In the genomic region with DNA sequence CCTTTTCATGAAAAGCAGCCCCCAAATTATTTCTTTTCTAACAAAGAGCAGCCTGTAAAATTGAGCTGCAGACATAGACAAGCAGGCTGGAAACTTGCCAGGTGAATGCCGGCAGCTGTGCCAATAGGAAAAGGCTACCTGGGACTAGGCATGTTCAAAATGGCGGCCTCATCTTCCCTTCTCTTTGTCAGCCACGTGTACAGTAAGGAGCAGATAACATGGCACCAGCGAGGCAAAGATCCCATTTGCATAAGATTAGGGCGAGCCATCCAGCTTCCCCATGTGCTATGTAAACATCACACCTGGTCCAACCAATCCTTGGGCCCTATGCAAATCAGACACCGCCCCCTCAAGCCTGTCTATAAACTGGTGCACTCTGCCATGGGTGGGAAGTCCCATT, we compare ENCODE assay signal across 16 cellular contexts. TPM values are rescaled to one million over a fixed set of nuclear protein-coding genes. Genes with fewer than 3 reads are reported as not detected.
A peak's percentile ranks its signal among the peaks of the same experiment; 100 is the strongest.
DNase-seq lines count a peak whose midpoint lies in the region; ATAC-seq, FAIRE-seq and TF ChIP-seq lines count a peak whose summit lies in the region.
"Had no signal": no experiment of that assay in that cellular context is flagged by ENCODE, and none has a peak within 500 bp of the region (broad histone marks: within the 10 kb centered on the region; RNA-seq: fewer than 3 reads in every experiment).

No MANE protein-coding gene starts in this region.

- H3K27me3 ChIP-seq in H1 (replicated peaks in 1 of 4; ENCODE audit: control insufficient read depth in 3 of 4, extremely low read depth in 1 of 4, insufficient read depth in 3 of 4, low read length in 3 of 4) = no peaks in the 10 kb centered on the region
- H3K27me3 ChIP-seq: ascending aorta had no signal

- peak overlapping the region; percentile 93 for H2AFZ ChIP-seq in H1 (ENCODE audit: low read length)

- no peak overlapping the region for H2BK20ac ChIP-seq in H1 (ENCODE audit: low read length)

- FAIRE-seq in H1 (lab: Jason Lieb, UNC) = peak; percentile 36
- FAIRE-seq: GM18507, H54 had no signal

- TF ChIP-seq RAD21 in H1 (IDR thresholded peaks at IDR 0.05 in 1 of 2, conservative IDR thresholded peaks at IDR 0.05 in 1 of 2; ENCODE audit: low read depth in 2 of 2, low read length in 2 of 2) = no peak

- TF ChIP-seq EP300 in H1 (IDR thresholded peaks at IDR 0.05; ENCODE audit: borderline replicate concordance in 1 of 2, low read depth in 2 of 2, low read length in 2 of 2) = no peak

- H2BK5ac ChIP-seq in H1 (ENCODE audit: low read depth, low read length) = no peak overlapping the region

- H4K8ac ChIP-seq in H1 (ENCODE audit: extremely low read depth, insufficient read depth, low read length) = no peak overlapping the region; the same call in 1 of the 2 replicates

- no peak for TF ChIP-seq CTCF in H1 (IDR thresholded peaks at IDR 0.05; ENCODE audit: control extremely low read depth in 1 of 3, insufficient read depth in 1 of 3, low read depth in 1 of 3, low read length in 3 of 3)

- no peaks in the 10 kb centered on the region for H3K23me2 ChIP-seq in H1 (ENCODE audit: low read depth, low read length)

- CTCF ChIA-PET in H1 (lab: Charles Lee; ENCODE audit: partially characterized antibody) = interaction anchor here (1.0 to 7.6 kb wide), 6 partner anchors 11 to 181 kb away, joined by 3 to 38 read pairs (median 4); no protein-coding TSS in a partner anchor

- H3K4me2 ChIP-seq in H1 (ENCODE audit: insufficient read depth in 1 of 2, low read depth in 2 of 2, low read length in 2 of 2) = no peak overlapping the region

- no peak overlapping the region for H3K23ac ChIP-seq in H1 (ENCODE audit: insufficient read length)

- no peak overlapping the region for H3K4me3 ChIP-seq in H1 (ENCODE audit: extremely low read depth in 1 of 4, insufficient read depth in 2 of 4, low read depth in 3 of 4, low read length in 4 of 4)
- H3K4me3 ChIP-seq: ascending aorta had no signal

- 66% methylated on average over 6 of the region's 6 CpGs; no CpG with 5 or more reads in 1 of the 2 experiments for WGBS in H1 (ENCODE audit: extremely low coverage in 1 of 2, insufficient coverage in 1 of 2, insufficient read length in 1 of 2, insufficient replicate concordance in 2 of 2, low coverage in 1 of 2, low lambda C conversion rate in 2 of 2, missing lambda C conversion rate in 1 of 2), 2 experiments

- POLR2A ChIA-PET in H1 (lab: Charles Lee; ENCODE audit: partially characterized antibody) = interaction anchor here (1.5 to 1.7 kb wide), 2 partner anchors 25 to 78 kb away, joined by 4 read pairs; no protein-coding TSS in a partner anchor

- H3K9me3 ChIP-seq in H1 (ENCODE audit: insufficient read depth in 2 of 2, low read depth in 1 of 2, low read length in 1 of 2) = no peaks in the 10 kb centered on the region
- H3K9me3 ChIP-seq: ascending aorta had no signal

- H3K79me1 ChIP-seq in H1 (ENCODE audit: low read depth, low read length) = no peaks in the 10 kb centered on the region

- no peak overlapping the region for H3K9ac ChIP-seq in H1 (replicated peaks in 1 of 4; ENCODE audit: extremely low read depth in 1 of 4, low read depth in 3 of 4, low read length in 3 of 4)

- H4K5ac ChIP-seq in H1 (ENCODE audit: insufficient read length, low read depth, low read length) = no peak overlapping the region

- no peak overlapping the region for H2BK15ac ChIP-seq in H1 (ENCODE audit: low read length)

- H3K56ac ChIP-seq in H1 (replicated peaks; ENCODE audit: insufficient read length, low read depth, low read length) = no peak overlapping the region

- no peak overlapping the region for H3K18ac ChIP-seq in H1 (ENCODE audit: extremely low read depth, low read length)

- DNase-seq in ELF-1 (ENCODE audit: low read depth, low spot score) (peak; percentile 21), NCI-H1105 treated with DMSO at 0.1 percent for 48 hours (lab: John Stamatoyannopoulos, UW) (peak; percentile 99), NCI-H526 treated with DMSO at 0.1 percent for 48 hours (lab: John Stamatoyannopoulos, UW) (peak; percentile 1), H1 (ENCODE audit: low read depth in 1 of 2, low spot score in 2 of 2) (no peak), putamen (ENCODE audit: low spot score) (no peak)
- DNase-seq: activated T-cell treated with anti-CD3 and anti-CD28 coated beads, Interleukin-2, amount 50 U/mL, for 72 hours; C1 segment of cervical spinal cord; cortex of kidney; MM.1S; stimulated activated naive CD4-positive, alpha-beta T cell treated with Interleukin-2 at 50 U/mL for 16 hours had no signal

- H4K20me1 ChIP-seq in H1 (replicated peaks in 1 of 2; ENCODE audit: control insufficient read depth in 1 of 2, insufficient read depth in 2 of 2, low read length in 2 of 2) = no peaks in the 10 kb centered on the region

- H3K4ac ChIP-seq in H1 (replicated peaks; ENCODE audit: insufficient read length, low read depth, low read length) = no peak overlapping the region

- no peak for TF ChIP-seq POLR2A in H1 (IDR thresholded peaks at IDR 0.05; ENCODE audit: control extremely low read depth in 1 of 2, low read depth in 2 of 2, low read length in 2 of 2)

- H4K91ac ChIP-seq in H1 (replicated peaks; ENCODE audit: insufficient read length, low read length) = no peak overlapping the region

- H2BK12ac ChIP-seq in H1 (ENCODE audit: low read depth, low read length) = no peak overlapping the region

- no peaks in the 10 kb centered on the region for H3K79me2 ChIP-seq in H1 (ENCODE audit: control insufficient read depth in 1 of 2, insufficient read depth in 2 of 2, low read length in 2 of 2)

- no peak overlapping the region for H3K27ac ChIP-seq in H1 (ENCODE audit: low read depth, low read length)
- H3K27ac ChIP-seq: ascending aorta had no signal

- H3K4me1 ChIP-seq in H1 (replicated peaks in 1 of 4; ENCODE audit: control insufficient read depth in 3 of 4, insufficient read depth in 4 of 4, low read length in 3 of 4) = no peaks in the 10 kb centered on the region; a peak in 1 of 7 replicates
- H3K4me1 ChIP-seq: ascending aorta had no signal

- no peak overlapping the region for H2AK5ac ChIP-seq in H1 (ENCODE audit: low read depth, low read length)

- ATAC-seq in GM18517 (IDR thresholded peaks at IDR 0.05; ENCODE audit: unreplicated experiment) (no peak), HG02571 (IDR thresholded peaks at IDR 0.05; ENCODE audit: unreplicated experiment) (no peak)
- ATAC-seq: activated T-cell treated with anti-CD3 and anti-CD28 coated beads, Interleukin-2, amount 50 U/mL, for 72 hours; esophagus mucosa had no signal

- H3K36me3 ChIP-seq in H1 (ENCODE audit: control insufficient read depth in 2 of 4, insufficient read depth in 4 of 4, low read length in 3 of 4) = no peaks in the 10 kb centered on the region
- H3K36me3 ChIP-seq: ascending aorta had no signal

- H2BK120ac ChIP-seq in H1 (replicated peaks; ENCODE audit: low read depth, low read length) = no peak overlapping the region

- no peak overlapping the region for H3K14ac ChIP-seq in H1 (ENCODE audit: insufficient read length)

TF ChIP-seq in H1, 55 proteins besides CTCF, POLR2A, EP300 and RAD21:
- TF ChIP-seq SP1 (IDR thresholded peaks at IDR 0.05; ENCODE audit: low read depth, low read length) = 0 out of 2 replicates have a peak, but pooled peaks have one; percentile 20
- TF ChIP-seq YY1 (IDR thresholded peaks at IDR 0.05; ENCODE audit: low read depth, low read length) = peak; percentile 87
- TF ChIP-seq, protein P1, sequence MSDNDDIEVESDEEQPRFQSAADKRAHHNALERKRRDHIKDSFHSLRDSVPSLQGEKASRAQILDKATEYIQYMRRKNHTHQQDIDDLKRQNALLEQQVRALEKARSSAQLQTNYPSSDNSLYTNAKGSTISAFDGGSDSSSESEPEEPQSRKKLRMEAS (IDR thresholded peaks at IDR 0.05) = peak; percentile 93
- TF ChIP-seq SIN3A (conservative IDR thresholded peaks at IDR 0.05 in 1 of 2, IDR thresholded peaks at IDR 0.05 in 1 of 2; ENCODE audit: low read depth in 1 of 2, low read length in 2 of 2) = no peak
- no peak for TF ChIP-seq ASH2L (IDR thresholded peaks at IDR 0.05; ENCODE audit: low read length)
- peak; percentile 42; the same call in 1 of the 2 replicates for TF ChIP-seq EGR1 (IDR thresholded peaks at IDR 0.05; ENCODE audit: borderline replicate concordance, low read depth, low read length)
- TF ChIP-seq CTBP2 (IDR thresholded peaks at IDR 0.05; ENCODE audit: borderline replicate concordance, insufficient read depth, insufficient read length, low read length) = no peak
- no peak for TF ChIP-seq FOSL1 (IDR thresholded peaks at IDR 0.05; ENCODE audit: insufficient read depth, low read depth, low read length)
- TF ChIP-seq, protein P2, sequence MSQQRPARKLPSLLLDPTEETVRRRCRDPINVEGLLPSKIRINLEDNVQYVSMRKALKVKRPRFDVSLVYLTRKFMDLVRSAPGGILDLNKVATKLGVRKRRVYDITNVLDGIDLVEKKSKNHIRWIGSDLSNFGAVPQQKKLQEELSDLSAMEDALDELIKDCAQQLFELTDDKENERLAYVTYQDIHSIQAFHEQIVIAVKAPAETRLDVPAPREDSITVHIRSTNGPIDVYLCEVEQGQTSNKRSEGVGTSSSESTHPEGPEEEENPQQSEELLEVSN (IDR thresholded peaks at IDR 0.05) = peak; percentile 79
- TF ChIP-seq TAF1 (IDR thresholded peaks at IDR 0.05; ENCODE audit: low read depth, low read length) = no peak
- no peak for TF ChIP-seq RBBP5 (IDR thresholded peaks at IDR 0.05; ENCODE audit: borderline replicate concordance, low read depth, low read length)

RNA-seq across cellular contexts. Expression of a gene that starts 31.2 kb away (rescaled TPM):
- 25.3 and 25.7 TPM in 2 replicates for total RNA-seq in H1 (2021; fragmentation: NEBNext Ultra II Directional; extraction: Animal tissue kit (Norgen Biotek cat#: 25700))
- 10.7 and 12.8 TPM in 2 replicates for polyA plus RNA-seq in H1 (2011; rRNA removed)
- 9.8 TPM for polyA plus RNA-seq in H1 (2011; cell fraction: cytosol; rRNA removed)
- polyA plus RNA-seq in H1 (2011; cell fraction: nucleus; rRNA removed) = 46.3 TPM
- 20.3 to 23.5 TPM (median 23.0 TPM) in 4 replicates for polyA plus RNA-seq in H1 (2012, experiment 1 of 2)
- polyA plus RNA-seq in H1 (2012, experiment 2 of 2) = 6.8 TPM
- 13.1 TPM for polyA plus RNA-seq in H1 (2013, experiment 1 of 2)
- polyA plus RNA-seq in H1 (2013, experiment 2 of 2) = 10.4 TPM
- polyA minus RNA-seq in H1 (2011; rRNA and poly(A)+ RNA removed) = 44.2 and 51.2 TPM in 2 replicates
- polyA minus RNA-seq in H1 (2011; cell fraction: cytosol; rRNA and poly(A)+ RNA removed) = 16.4 TPM
- 71.1 TPM for polyA minus RNA-seq in H1 (2011; cell fraction: nucleus; rRNA and poly(A)+ RNA removed)

Comparison
In these comparisons a context has a peak if more than half of its experiments do, and no peak if none do; other contexts are left out.
1. DNase-seq: peak in ELF-1 (single experiment), NCI-H1105 treated with DMSO at 0.1 percent for 48 hours (single experiment) and NCI-H526 treated with DMSO at 0.1 percent for 48 hours (single experiment); none in H1 (0 of 2) and putamen (single experiment).